In genomic region chr17:16438557-16439302, GRCh38 we compare ENCODE assay signal across 1 cellular context.
TF ChIP-seq lines count a peak whose summit lies in the region.

No MANE protein-coding gene starts in this region.

TF ChIP-seq in GM12878, 131 proteins besides CTCF, POLR2A, EP300 and RAD21 (continued from another document and continues in another):
- TF ChIP-seq, protein P1, sequence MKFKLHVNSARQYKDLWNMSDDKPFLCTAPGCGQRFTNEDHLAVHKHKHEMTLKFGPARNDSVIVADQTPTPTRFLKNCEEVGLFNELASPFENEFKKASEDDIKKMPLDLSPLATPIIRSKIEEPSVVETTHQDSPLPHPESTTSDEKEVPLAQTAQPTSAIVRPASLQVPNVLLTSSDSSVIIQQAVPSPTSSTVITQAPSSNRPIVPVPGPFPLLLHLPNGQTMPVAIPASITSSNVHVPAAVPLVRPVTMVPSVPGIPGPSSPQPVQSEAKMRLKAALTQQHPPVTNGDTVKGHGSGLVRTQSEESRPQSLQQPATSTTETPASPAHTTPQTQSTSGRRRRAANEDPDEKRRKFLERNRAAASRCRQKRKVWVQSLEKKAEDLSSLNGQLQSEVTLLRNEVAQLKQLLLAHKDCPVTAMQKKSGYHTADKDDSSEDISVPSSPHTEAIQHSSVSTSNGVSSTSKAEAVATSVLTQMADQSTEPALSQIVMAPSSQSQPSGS (IDR thresholded peaks at IDR 0.05; ENCODE audit: low read length), result peak; percentile 28; the same call in 1 of the 2 replicates
- TF ChIP-seq SMARCA5 (IDR thresholded peaks at IDR 0.05) (no peak), ZNF207 (IDR thresholded peaks at IDR 0.05; ENCODE audit: borderline replicate concordance) (peak; percentile 59; the same call in 1 of the 2 replicates), HSF1 (IDR thresholded peaks at IDR 0.05; ENCODE audit: low read depth, low read length) (no peak), CEBPZ (IDR thresholded peaks at IDR 0.05; ENCODE audit: low read depth, low read length) (no peak), RCOR1 (conservative IDR thresholded peaks at IDR 0.05; ENCODE audit: low read depth, low read length) (no peak), SPI1 (IDR thresholded peaks at IDR 0.05; ENCODE audit: borderline replicate concordance, insufficient read depth, low read depth, low read length) (no peak), HCFC1 (IDR thresholded peaks at IDR 0.05; ENCODE audit: low read length) (peak; percentile 68), NR2C1 (IDR thresholded peaks at IDR 0.05) (no peak), TCF3 (IDR thresholded peaks at IDR 0.05; ENCODE audit: borderline replicate concordance, insufficient read depth, low read depth, low read length) (peak; percentile 81; the same call in 1 of the 2 replicates), IRF4 (IDR thresholded peaks at IDR 0.05; ENCODE audit: low read depth, low read length) (peak; percentile 34; the same call in 1 of the 2 replicates), RELA (IDR thresholded peaks at IDR 0.05; ENCODE audit: borderline replicate concordance, partially characterized antibody) (no peak), SRF (IDR thresholded peaks at IDR 0.05; ENCODE audit: low read depth in 2 of 2, low read length in 2 of 2) (peak; percentile 38 to 74; a peak in 3 of 4 replicates), NRF1 (conservative IDR thresholded peaks at IDR 0.05; ENCODE audit: low read depth, low read length) (peak; percentile 90), ZSCAN29 (IDR thresholded peaks at IDR 0.05) (no peak), DPF2 (IDR thresholded peaks at IDR 0.05) (peak; percentile 15; the same call in 1 of the 2 replicates), YBX1 (IDR thresholded peaks at IDR 0.05) (no peak), LARP7 (IDR thresholded peaks at IDR 0.05) (0 out of 2 replicates have a peak, but pooled peaks have one; percentile 66), KDM1A (IDR thresholded peaks at IDR 0.05; ENCODE audit: borderline replicate concordance) (no peak), FOS (IDR thresholded peaks at IDR 0.05; ENCODE audit: borderline replicate concordance, extremely low read depth, insufficient read length) (peak; percentile 19), CREB1 (IDR thresholded peaks at IDR 0.05; ENCODE audit: low read depth) (peak; percentile 81), TARDBP (IDR thresholded peaks at IDR 0.05; ENCODE audit: borderline replicate concordance) (peak; percentile 72; the same call in 1 of the 2 replicates), TCF7 (IDR thresholded peaks at IDR 0.05; ENCODE audit: borderline replicate concordance) (peak; percentile 45; the same call in 1 of the 2 replicates), HDAC2 (IDR thresholded peaks at IDR 0.05) (no peak), ESRRA (IDR thresholded peaks at IDR 0.05; ENCODE audit: low read length) (peak; percentile 65), EED (IDR thresholded peaks at IDR 0.05; ENCODE audit: low read depth) (peak; percentile 41; the same call in 1 of the 2 replicates), HDAC6 (IDR thresholded peaks at IDR 0.05; ENCODE audit: unreplicated experiment) (peak; percentile 63), NR2C2 (IDR thresholded peaks at IDR 0.05; ENCODE audit: borderline replicate concordance, control insufficient read depth, insufficient read length, low read depth) (no peak), MEF2B (IDR thresholded peaks at IDR 0.05; ENCODE audit: partially characterized antibody, poor library complexity, severe bottlenecking) (peak; percentile 53), CBX3 (IDR thresholded peaks at IDR 0.05; ENCODE audit: borderline replicate concordance, low read depth) (no peak), CEBPB (IDR thresholded peaks at IDR 0.05; ENCODE audit: borderline replicate concordance in 1 of 2, low read depth in 2 of 2, low read length in 2 of 2) (no peak), BCL11A (IDR thresholded peaks at IDR 0.05; ENCODE audit: low read depth, low read length) (no peak), EGR1 (IDR thresholded peaks at IDR 0.05; ENCODE audit: borderline replicate concordance in 1 of 2, low read depth in 2 of 2, low read length in 2 of 2) (no peak), KLF5 (IDR thresholded peaks at IDR 0.05; ENCODE audit: partially characterized antibody) (peak; percentile 99), SREBF1 (IDR thresholded peaks at IDR 0.05; ENCODE audit: low read length) (peak; percentile 96)
- TF ChIP-seq, protein P2, sequence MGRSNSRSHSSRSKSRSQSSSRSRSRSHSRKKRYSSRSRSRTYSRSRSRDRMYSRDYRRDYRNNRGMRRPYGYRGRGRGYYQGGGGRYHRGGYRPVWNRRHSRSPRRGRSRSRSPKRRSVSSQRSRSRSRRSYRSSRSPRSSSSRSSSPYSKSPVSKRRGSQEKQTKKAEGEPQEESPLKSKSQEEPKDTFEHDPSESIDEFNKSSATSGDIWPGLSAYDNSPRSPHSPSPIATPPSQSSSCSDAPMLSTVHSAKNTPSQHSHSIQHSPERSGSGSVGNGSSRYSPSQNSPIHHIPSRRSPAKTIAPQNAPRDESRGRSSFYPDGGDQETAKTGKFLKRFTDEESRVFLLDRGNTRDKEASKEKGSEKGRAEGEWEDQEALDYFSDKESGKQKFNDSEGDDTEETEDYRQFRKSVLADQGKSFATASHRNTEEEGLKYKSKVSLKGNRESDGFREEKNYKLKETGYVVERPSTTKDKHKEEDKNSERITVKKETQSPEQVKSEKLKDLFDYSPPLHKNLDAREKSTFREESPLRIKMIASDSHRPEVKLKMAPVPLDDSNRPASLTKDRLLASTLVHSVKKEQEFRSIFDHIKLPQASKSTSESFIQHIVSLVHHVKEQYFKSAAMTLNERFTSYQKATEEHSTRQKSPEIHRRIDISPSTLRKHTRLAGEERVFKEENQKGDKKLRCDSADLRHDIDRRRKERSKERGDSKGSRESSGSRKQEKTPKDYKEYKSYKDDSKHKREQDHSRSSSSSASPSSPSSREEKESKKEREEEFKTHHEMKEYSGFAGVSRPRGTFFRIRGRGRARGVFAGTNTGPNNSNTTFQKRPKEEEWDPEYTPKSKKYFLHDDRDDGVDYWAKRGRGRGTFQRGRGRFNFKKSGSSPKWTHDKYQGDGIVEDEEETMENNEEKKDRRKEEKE (IDR thresholded peaks at IDR 0.05), result peak; percentile 92
- TF ChIP-seq, protein P3, sequence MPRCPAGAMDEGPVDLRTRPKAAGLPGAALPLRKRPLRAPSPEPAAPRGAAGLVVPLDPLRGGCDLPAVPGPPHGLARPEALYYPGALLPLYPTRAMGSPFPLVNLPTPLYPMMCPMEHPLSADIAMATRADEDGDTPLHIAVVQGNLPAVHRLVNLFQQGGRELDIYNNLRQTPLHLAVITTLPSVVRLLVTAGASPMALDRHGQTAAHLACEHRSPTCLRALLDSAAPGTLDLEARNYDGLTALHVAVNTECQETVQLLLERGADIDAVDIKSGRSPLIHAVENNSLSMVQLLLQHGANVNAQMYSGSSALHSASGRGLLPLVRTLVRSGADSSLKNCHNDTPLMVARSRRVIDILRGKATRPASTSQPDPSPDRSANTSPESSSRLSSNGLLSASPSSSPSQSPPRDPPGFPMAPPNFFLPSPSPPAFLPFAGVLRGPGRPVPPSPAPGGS (IDR thresholded peaks at IDR 0.05; ENCODE audit: borderline replicate concordance, insufficient read depth, low read depth, low read length, poor library complexity, severe bottlenecking), result peak; percentile 61
- TF ChIP-seq, protein P4, sequence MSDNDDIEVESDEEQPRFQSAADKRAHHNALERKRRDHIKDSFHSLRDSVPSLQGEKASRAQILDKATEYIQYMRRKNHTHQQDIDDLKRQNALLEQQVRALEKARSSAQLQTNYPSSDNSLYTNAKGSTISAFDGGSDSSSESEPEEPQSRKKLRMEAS (IDR thresholded peaks at IDR 0.05; ENCODE audit: low read depth, low read length), result peak; percentile 85; the same call in 1 of the 2 replicates
- TF ChIP-seq, protein P5, sequence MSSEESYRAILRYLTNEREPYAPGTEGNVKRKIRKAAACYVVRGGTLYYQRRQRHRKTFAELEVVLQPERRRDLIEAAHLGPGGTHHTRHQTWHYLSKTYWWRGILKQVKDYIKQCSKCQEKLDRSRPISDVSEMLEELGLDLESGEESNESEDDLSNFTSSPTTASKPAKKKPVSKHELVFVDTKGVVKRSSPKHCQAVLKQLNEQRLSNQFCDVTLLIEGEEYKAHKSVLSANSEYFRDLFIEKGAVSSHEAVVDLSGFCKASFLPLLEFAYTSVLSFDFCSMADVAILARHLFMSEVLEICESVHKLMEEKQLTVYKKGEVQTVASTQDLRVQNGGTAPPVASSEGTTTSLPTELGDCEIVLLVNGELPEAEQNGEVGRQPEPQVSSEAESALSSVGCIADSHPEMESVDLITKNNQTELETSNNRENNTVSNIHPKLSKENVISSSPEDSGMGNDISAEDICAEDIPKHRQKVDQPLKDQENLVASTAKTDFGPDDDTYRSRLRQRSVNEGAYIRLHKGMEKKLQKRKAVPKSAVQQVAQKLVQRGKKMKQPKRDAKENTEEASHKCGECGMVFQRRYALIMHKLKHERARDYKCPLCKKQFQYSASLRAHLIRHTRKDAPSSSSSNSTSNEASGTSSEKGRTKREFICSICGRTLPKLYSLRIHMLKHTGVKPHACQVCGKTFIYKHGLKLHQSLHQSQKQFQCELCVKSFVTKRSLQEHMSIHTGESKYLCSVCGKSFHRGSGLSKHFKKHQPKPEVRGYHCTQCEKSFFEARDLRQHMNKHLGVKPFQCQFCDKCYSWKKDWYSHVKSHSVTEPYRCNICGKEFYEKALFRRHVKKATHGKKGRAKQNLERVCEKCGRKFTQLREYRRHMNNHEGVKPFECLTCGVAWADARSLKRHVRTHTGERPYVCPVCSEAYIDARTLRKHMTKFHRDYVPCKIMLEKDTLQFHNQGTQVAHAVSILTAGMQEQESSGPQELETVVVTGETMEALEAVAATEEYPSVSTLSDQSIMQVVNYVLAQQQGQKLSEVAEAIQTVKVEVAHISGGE (CRISPR knock-in tag; IDR thresholded peaks at IDR 0.05), result no peak; the same call in 1 of the 2 replicates
- TF ChIP-seq, protein P6, sequence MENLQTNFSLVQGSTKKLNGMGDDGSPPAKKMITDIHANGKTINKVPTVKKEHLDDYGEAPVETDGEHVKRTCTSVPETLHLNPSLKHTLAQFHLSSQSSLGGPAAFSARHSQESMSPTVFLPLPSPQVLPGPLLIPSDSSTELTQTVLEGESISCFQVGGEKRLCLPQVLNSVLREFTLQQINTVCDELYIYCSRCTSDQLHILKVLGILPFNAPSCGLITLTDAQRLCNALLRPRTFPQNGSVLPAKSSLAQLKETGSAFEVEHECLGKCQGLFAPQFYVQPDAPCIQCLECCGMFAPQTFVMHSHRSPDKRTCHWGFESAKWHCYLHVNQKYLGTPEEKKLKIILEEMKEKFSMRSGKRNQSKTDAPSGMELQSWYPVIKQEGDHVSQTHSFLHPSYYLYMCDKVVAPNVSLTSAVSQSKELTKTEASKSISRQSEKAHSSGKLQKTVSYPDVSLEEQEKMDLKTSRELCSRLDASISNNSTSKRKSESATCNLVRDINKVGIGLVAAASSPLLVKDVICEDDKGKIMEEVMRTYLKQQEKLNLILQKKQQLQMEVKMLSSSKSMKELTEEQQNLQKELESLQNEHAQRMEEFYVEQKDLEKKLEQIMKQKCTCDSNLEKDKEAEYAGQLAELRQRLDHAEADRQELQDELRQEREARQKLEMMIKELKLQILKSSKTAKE (IDR thresholded peaks at IDR 0.05; ENCODE audit: low read depth, poor library complexity, severe bottlenecking), result peak; percentile 87
- TF ChIP-seq, protein P7, sequence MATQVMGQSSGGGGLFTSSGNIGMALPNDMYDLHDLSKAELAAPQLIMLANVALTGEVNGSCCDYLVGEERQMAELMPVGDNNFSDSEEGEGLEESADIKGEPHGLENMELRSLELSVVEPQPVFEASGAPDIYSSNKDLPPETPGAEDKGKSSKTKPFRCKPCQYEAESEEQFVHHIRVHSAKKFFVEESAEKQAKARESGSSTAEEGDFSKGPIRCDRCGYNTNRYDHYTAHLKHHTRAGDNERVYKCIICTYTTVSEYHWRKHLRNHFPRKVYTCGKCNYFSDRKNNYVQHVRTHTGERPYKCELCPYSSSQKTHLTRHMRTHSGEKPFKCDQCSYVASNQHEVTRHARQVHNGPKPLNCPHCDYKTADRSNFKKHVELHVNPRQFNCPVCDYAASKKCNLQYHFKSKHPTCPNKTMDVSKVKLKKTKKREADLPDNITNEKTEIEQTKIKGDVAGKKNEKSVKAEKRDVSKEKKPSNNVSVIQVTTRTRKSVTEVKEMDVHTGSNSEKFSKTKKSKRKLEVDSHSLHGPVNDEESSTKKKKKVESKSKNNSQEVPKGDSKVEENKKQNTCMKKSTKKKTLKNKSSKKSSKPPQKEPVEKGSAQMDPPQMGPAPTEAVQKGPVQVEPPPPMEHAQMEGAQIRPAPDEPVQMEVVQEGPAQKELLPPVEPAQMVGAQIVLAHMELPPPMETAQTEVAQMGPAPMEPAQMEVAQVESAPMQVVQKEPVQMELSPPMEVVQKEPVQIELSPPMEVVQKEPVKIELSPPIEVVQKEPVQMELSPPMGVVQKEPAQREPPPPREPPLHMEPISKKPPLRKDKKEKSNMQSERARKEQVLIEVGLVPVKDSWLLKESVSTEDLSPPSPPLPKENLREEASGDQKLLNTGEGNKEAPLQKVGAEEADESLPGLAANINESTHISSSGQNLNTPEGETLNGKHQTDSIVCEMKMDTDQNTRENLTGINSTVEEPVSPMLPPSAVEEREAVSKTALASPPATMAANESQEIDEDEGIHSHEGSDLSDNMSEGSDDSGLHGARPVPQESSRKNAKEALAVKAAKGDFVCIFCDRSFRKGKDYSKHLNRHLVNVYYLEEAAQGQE (IDR thresholded peaks at IDR 0.05; ENCODE audit: low read depth, low read length), result no peak
